In the genomic region with DNA sequence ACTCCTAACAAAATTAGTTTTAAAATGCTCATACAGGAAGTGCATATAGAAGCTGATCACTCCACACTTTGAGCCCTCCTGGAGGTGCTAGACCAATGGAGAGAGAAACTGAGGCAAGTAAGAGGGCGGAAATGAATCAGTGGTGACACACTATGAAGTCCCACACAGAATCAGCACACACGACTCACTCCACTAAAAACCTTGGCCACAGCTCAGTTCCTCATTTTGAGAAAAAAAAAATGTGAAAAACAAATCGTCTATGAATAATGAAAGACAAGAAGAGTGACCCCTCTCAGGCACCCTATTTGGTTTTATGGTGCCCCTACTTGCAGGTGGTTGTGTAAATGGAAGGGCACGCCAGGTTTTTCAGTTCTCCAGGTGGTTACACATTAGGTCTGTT, we compare ENCODE assay signal across 14 cellular contexts.
"Had no signal": no experiment of that assay in that cellular context is flagged by ENCODE, and none has a peak within 500 bp of the region (broad histone marks: within the 10 kb centered on the region; RNA-seq: fewer than 3 reads in every experiment).

No MANE protein-coding gene starts in this region.

- H3K4me2 ChIP-seq: hepatocyte had no signal

- DNase-seq: activated CD4-positive, alpha-beta memory T cell treated with anti-CD3 and anti-CD28 coated beads, Interleukin-2, amount 10 ng/mL, durations not matched to agents 7 days and 5 days; activated CD4-positive, alpha-beta T cell treated with anti-CD3 and anti-CD28 coated beads for 1 hour; activated gamma-delta T cell; activated naive CD8-positive, alpha-beta T cell treated with anti-CD3 and anti-CD28 coated beads for 36 hours; activated T-cell treated with anti-CD3 and anti-CD28 coated beads, Interleukin-2, amount 50 U/mL, for 48 hours; cerebellar nuclear complex; dermis blood vessel endothelial cell; kidney glomerular epithelial cell; retina; stimulated activated CD4-positive, alpha-beta T cell treated with anti-CD3 and anti-CD28 coated beads, Interleukin-15, amount 100 ng/mL, for 24 hours; stimulated activated CD4-positive, alpha-beta T cell treated with anti-CD3 and anti-CD28 coated beads, Interleukin-4, amount 100 ng/mL, for 24 hours had no signal

- H2AFZ ChIP-seq: hepatocyte, parathyroid adenoma had no signal

- H3K4me3 ChIP-seq: hepatocyte had no signal

- H3K79me2 ChIP-seq: hepatocyte, parathyroid adenoma had no signal

- H3K27ac ChIP-seq: hepatocyte, parathyroid adenoma had no signal

- H3K4me1 ChIP-seq: parathyroid adenoma had no signal

- H3K27ac Mint-ChIP-seq: activated CD4-positive, alpha-beta memory T cell treated with anti-CD3 and anti-CD28 coated beads, Interleukin-2, amount 10 ng/mL, durations not matched to agents 7 days and 5 days; activated naive CD8-positive, alpha-beta T cell treated with anti-CD3 and anti-CD28 coated beads for 36 hours; mesothelial cell of epicardium had no signal

- H3K4me1 Mint-ChIP-seq: activated CD4-positive, alpha-beta memory T cell treated with anti-CD3 and anti-CD28 coated beads, Interleukin-2, amount 10 ng/mL, durations not matched to agents 7 days and 5 days; activated naive CD8-positive, alpha-beta T cell treated with anti-CD3 and anti-CD28 coated beads for 36 hours; mesothelial cell of epicardium had no signal

- H3K9me3 Mint-ChIP-seq: mesothelial cell of epicardium had no signal

- H3K27me3 ChIP-seq: hepatocyte had no signal

- H3K36me3 Mint-ChIP-seq: activated naive CD8-positive, alpha-beta T cell treated with anti-CD3 and anti-CD28 coated beads for 36 hours; mesothelial cell of epicardium had no signal

- H3K27me3 Mint-ChIP-seq: activated CD4-positive, alpha-beta memory T cell treated with anti-CD3 and anti-CD28 coated beads, Interleukin-2, amount 10 ng/mL, durations not matched to agents 7 days and 5 days; activated naive CD8-positive, alpha-beta T cell treated with anti-CD3 and anti-CD28 coated beads for 36 hours had no signal

- H3K4me3 Mint-ChIP-seq: activated CD4-positive, alpha-beta memory T cell treated with anti-CD3 and anti-CD28 coated beads, Interleukin-2, amount 10 ng/mL, durations not matched to agents 7 days and 5 days; activated naive CD8-positive, alpha-beta T cell treated with anti-CD3 and anti-CD28 coated beads for 36 hours; mesothelial cell of epicardium had no signal

- H3K9ac ChIP-seq: parathyroid adenoma had no signal
